8 cellular contexts compared by ENCODE assay signal in the genomic region with DNA sequence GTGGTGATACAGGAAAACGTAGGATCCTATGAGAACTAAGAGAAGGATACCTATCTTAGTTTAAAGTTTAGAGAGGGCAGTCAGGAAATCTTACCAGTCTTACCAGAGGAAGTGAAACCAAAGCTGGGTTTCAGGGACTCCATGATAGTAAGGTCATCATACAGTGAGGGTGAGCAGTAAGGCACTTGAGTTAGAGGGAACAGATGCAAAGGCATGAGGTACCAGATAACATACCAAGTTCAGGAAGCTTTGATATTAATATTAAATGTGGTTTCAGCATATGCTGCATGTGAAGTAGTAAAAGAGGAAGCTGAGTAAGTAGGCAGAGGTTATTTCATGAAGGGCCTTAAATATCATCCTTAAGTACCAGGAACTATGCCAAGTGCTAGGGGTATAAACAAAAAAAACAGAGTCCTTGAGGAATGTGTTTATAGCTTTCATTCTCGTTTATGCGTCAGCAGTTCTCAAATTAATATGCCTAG. TPM values are rescaled to one million over a fixed set of nuclear protein-coding genes. Genes with fewer than 3 reads are reported as not detected.
DNase-seq lines count a peak whose midpoint lies in the region; ATAC-seq and TF ChIP-seq lines count a peak whose summit lies in the region.

No MANE protein-coding gene starts in this region.

- H3K4me3 ChIP-seq in stomach = no peak overlapping the region

- no peaks in the 10 kb centered on the region for H3K27me3 ChIP-seq in stomach

- TF ChIP-seq POLR2A in stomach (IDR thresholded peaks at IDR 0.05) = no peak

- peaks cover 0 to 1% (median 0%) of the 10 kb centered on the region in 4 donors for H3K4me1 ChIP-seq in stomach

- H3K4me3 Mint-ChIP-seq in dendritic cell treated with granulocyte-macrophage colony-stimulating factor and Interleukin-4, amounts not matched to agents 40 ng/mL and 50 ng/mL, for 4 days = peak overlapping the region; percentile 34

- H3K36me3 ChIP-seq in stomach = peaks cover 0 to 9% (median 2%) of the 10 kb centered on the region in 4 donors

- DNase-seq in GM13976 (ENCODE audit: low spot score) (peak; percentile 73), stomach (no peak), NCI-H345 (lab: John Stamatoyannopoulos, UW) (no peak), NCI-H2227 (lab: John Stamatoyannopoulos, UW; ENCODE audit: unreplicated experiment) (no peak)
- no peak for DNase-seq in activated CD4-positive, alpha-beta T cell treated with anti-CD3 and anti-CD28 coated beads for 1 hour

- H3K9me3 ChIP-seq in stomach = no peaks in the 10 kb centered on the region

- peaks cover 23% of the 10 kb centered on the region for H3K36me3 Mint-ChIP-seq in dendritic cell treated with granulocyte-macrophage colony-stimulating factor and Interleukin-4, amounts not matched to agents 40 ng/mL and 50 ng/mL, for 4 days (ENCODE audit: low read depth)

- no peak for TF ChIP-seq EP300 in stomach (IDR thresholded peaks at IDR 0.05)

- 51 to 85% (median 70%) methylated on average over 3 of the region's 3 CpGs for WGBS in stomach, 5 donors

- ATAC-seq in GM21528 (IDR thresholded peaks at IDR 0.05; ENCODE audit: low FRiP score, unreplicated experiment) = peak; percentile 98
- peak; percentile 99 for ATAC-seq in HG03571 (IDR thresholded peaks at IDR 0.05; ENCODE audit: unreplicated experiment)

- no peaks in the 10 kb centered on the region for H3K27me3 Mint-ChIP-seq in dendritic cell treated with granulocyte-macrophage colony-stimulating factor and Interleukin-4, amounts not matched to agents 40 ng/mL and 50 ng/mL, for 4 days

- peaks cover 32% of the 10 kb centered on the region for H3K4me1 Mint-ChIP-seq in dendritic cell treated with granulocyte-macrophage colony-stimulating factor and Interleukin-4, amounts not matched to agents 40 ng/mL and 50 ng/mL, for 4 days (ENCODE audit: low read depth)

- H3K27ac Mint-ChIP-seq in dendritic cell treated with granulocyte-macrophage colony-stimulating factor and Interleukin-4, amounts not matched to agents 40 ng/mL and 50 ng/mL, for 4 days = peak overlapping the region; percentile 90

- H3K27ac ChIP-seq in stomach = peak overlapping the region in 1 of 5 donors; percentile 17

- H3K9me3 Mint-ChIP-seq in dendritic cell treated with granulocyte-macrophage colony-stimulating factor and Interleukin-4, amounts not matched to agents 40 ng/mL and 50 ng/mL, for 4 days = no peaks in the 10 kb centered on the region

- in situ Hi-C loops in GM13976 (cut with MboI; ENCODE audit: low sequenced_read_pairs, unreplicated experiment) = no loop called here

- intact Hi-C loops in dendritic cell treated with granulocyte-macrophage colony-stimulating factor and Interleukin-4, amounts not matched to agents 40 ng/mL and 50 ng/mL, for 4 days (cut with micrococcal nuclease) = loop anchor here (1.0 to 2.0 kb wide), 2 partner anchors 9 to 16 kb away; a partner anchor contains a TSS
- intact Hi-C loops in stomach (cut with DNase I; ENCODE audit: low total_unique reads) = no loop called here

- TF ChIP-seq CTCF in GM13976 (IDR thresholded peaks at IDR 0.05; ENCODE audit: borderline replicate concordance, control extremely low read depth, extremely low read depth, insufficient read depth, missing control alignments) (no peak), stomach (IDR thresholded peaks at IDR 0.05) (no peak)

RNA-seq across cellular contexts. Expression of a gene that starts 16.9 kb away (rescaled TPM):
- total RNA-seq in stomach = 10 to 100 TPM in 2 of 5 donors, 1 to 10 TPM in 3; 2.3 to 42.4 (median 8.4) TPM
- 1 to 10 TPM; 4.1 to 7.7 (median 4.7) TPM for polyA plus RNA-seq in stomach
